In the genomic region with DNA sequence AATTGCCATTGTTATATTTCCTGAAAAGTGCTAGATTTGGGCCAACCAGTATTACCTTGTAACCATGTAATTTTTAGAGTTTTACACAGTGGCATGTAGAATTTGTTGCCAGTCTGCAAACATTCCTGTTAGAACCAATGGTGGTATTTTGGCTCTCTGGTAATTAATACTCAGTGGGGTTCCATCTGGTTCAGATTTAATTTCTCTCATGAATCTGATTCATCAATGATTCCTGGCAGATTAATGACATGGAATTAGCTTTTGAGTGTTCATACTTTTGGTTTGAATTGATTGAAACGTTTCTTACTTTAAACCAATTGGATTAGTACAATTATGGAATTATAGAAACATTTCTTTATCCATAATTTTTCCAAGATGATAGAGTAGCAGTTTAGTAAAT, we compare ENCODE assay signal across 16 cellular contexts.
DNase-seq lines count a peak whose midpoint lies in the region; ATAC-seq and TF ChIP-seq lines count a peak whose summit lies in the region.
"Had no signal": no experiment of that assay in that cellular context is flagged by ENCODE, and none has a peak within 500 bp of the region (broad histone marks: within the 10 kb centered on the region; RNA-seq: fewer than 3 reads in every experiment).

No MANE protein-coding gene starts in this region.

- peak; percentile 31 for ATAC-seq in SK-N-SH treated with all-trans-retinoic acid at 6 μM for 48 hours
- ATAC-seq in GM18870 (IDR thresholded peaks at IDR 0.05; ENCODE audit: unreplicated experiment), result no peak
- ATAC-seq in gastroesophageal sphincter, result no peak
- ATAC-seq: CD8-positive, alpha-beta T cell had no signal

- no peak for TF ChIP-seq EP300 in gastroesophageal sphincter (IDR thresholded peaks at IDR 0.05)

- TF ChIP-seq CTCF in gastroesophageal sphincter (IDR thresholded peaks at IDR 0.05), result no peak

- no peaks in the 10 kb centered on the region for H3K9me3 ChIP-seq in gastroesophageal sphincter
- H3K9me3 ChIP-seq: BLaER1 treated with 17β-estradiol and CSF1 and Interleukin-3, amounts not matched to agents 10 nM and 100 nM; Caco-2 had no signal

- no peak for TF ChIP-seq POLR2A in gastroesophageal sphincter (IDR thresholded peaks at IDR 0.05)

- no peaks in the 10 kb centered on the region for H3K4me1 ChIP-seq in gastroesophageal sphincter
- H3K4me1 ChIP-seq: BLaER1 treated with 17β-estradiol and CSF1 and Interleukin-3, amounts not matched to agents 10 nM and 100 nM; Caco-2 had no signal

- WGBS in gastroesophageal sphincter (ENCODE audit: low coverage in 1 of 2), 2 donors, result 58% methylated on average over 1 of the region's 1 CpG

- no peak overlapping the region for H3K4me3 ChIP-seq in gastroesophageal sphincter
- H3K4me3 ChIP-seq: BLaER1 treated with 17β-estradiol and CSF1 and Interleukin-3, amounts not matched to agents 10 nM and 100 nM had no signal

- no peak overlapping the region for H3K27ac ChIP-seq in gastroesophageal sphincter
- H3K27ac ChIP-seq: BLaER1 treated with 17β-estradiol and CSF1 and Interleukin-3, amounts not matched to agents 10 nM and 100 nM; C4-2B had no signal

- H3K36me3 ChIP-seq in gastroesophageal sphincter, result no peaks in the 10 kb centered on the region
- H3K36me3 ChIP-seq: BLaER1 treated with 17β-estradiol and CSF1 and Interleukin-3, amounts not matched to agents 10 nM and 100 nM had no signal

- DNase-seq in NCI-H446 treated with DMSO at 0.1 percent for 48 hours (lab: John Stamatoyannopoulos, UW) (peak; percentile 1), T-helper 1 cell (no peak)
- DNase-seq: 8988T; ACHN; AML-193; Caco-2; Calu3; CD4-positive, alpha-beta T cell; CD8-positive, alpha-beta T cell; DMS79 treated with DMSO at 0.1 percent for 48 hours; GF-D8 had no signal

- no peaks in the 10 kb centered on the region for H3K27me3 ChIP-seq in gastroesophageal sphincter
- H3K27me3 ChIP-seq: BLaER1 treated with 17β-estradiol and CSF1 and Interleukin-3, amounts not matched to agents 10 nM and 100 nM had no signal

TF ChIP-seq in SK-N-SH treated with all-trans-retinoic acid at 6 μM for 48 hours, 23 proteins besides CTCF, POLR2A, EP300 and RAD21:
- TF ChIP-seq TOX (CRISPR knock-in tag; IDR thresholded peaks at IDR 0.05; ENCODE audit: borderline replicate concordance) (no peak), PPARA (CRISPR knock-in tag; IDR thresholded peaks at IDR 0.05; ENCODE audit: borderline replicate concordance) (no peak), CSDC2 (CRISPR knock-in tag; IDR thresholded peaks at IDR 0.05) (no peak), RARB (CRISPR knock-in tag; IDR thresholded peaks at IDR 0.05) (no peak), OSR1 (CRISPR knock-in tag; IDR thresholded peaks at IDR 0.05) (no peak), ZNF565 (CRISPR knock-in tag; conservative IDR thresholded peaks at IDR 0.05; ENCODE audit: low read depth) (no peak), ZNF70 (CRISPR knock-in tag; IDR thresholded peaks at IDR 0.05) (no peak), ZC3H10 (CRISPR knock-in tag; IDR thresholded peaks at IDR 0.05) (no peak), SNAI2 (CRISPR knock-in tag; IDR thresholded peaks at IDR 0.05) (no peak), ZFP3 (CRISPR knock-in tag; IDR thresholded peaks at IDR 0.05) (no peak), BACH2 (CRISPR knock-in tag; IDR thresholded peaks at IDR 0.05; ENCODE audit: borderline replicate concordance) (no peak), ZFP30 (CRISPR knock-in tag; IDR thresholded peaks at IDR 0.05) (no peak), TCF4 (CRISPR knock-in tag; IDR thresholded peaks at IDR 0.05; ENCODE audit: borderline replicate concordance) (no peak)
- TF ChIP-seq, protein P1, sequence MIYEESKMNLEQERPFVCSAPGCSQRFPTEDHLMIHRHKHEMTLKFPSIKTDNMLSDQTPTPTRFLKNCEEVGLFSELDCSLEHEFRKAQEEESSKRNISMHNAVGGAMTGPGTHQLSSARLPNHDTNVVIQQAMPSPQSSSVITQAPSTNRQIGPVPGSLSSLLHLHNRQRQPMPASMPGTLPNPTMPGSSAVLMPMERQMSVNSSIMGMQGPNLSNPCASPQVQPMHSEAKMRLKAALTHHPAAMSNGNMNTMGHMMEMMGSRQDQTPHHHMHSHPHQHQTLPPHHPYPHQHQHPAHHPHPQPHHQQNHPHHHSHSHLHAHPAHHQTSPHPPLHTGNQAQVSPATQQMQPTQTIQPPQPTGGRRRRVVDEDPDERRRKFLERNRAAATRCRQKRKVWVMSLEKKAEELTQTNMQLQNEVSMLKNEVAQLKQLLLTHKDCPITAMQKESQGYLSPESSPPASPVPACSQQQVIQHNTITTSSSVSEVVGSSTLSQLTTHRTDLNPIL (CRISPR knock-in tag; IDR thresholded peaks at IDR 0.05; ENCODE audit: low read depth), result no peak
- TF ChIP-seq, protein P2, sequence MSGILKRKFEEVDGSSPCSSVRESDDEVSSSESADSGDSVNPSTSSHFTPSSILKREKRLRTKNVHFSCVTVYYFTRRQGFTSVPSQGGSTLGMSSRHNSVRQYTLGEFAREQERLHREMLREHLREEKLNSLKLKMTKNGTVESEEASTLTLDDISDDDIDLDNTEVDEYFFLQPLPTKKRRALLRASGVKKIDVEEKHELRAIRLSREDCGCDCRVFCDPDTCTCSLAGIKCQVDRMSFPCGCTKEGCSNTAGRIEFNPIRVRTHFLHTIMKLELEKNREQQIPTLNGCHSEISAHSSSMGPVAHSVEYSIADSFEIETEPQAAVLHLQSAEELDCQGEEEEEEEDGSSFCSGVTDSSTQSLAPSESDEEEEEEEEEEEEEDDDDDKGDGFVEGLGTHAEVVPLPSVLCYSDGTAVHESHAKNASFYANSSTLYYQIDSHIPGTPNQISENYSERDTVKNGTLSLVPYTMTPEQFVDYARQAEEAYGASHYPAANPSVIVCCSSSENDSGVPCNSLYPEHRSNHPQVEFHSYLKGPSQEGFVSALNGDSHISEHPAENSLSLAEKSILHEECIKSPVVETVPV (CRISPR knock-in tag; IDR thresholded peaks at IDR 0.05), result no peak
- TF ChIP-seq, protein P3, sequence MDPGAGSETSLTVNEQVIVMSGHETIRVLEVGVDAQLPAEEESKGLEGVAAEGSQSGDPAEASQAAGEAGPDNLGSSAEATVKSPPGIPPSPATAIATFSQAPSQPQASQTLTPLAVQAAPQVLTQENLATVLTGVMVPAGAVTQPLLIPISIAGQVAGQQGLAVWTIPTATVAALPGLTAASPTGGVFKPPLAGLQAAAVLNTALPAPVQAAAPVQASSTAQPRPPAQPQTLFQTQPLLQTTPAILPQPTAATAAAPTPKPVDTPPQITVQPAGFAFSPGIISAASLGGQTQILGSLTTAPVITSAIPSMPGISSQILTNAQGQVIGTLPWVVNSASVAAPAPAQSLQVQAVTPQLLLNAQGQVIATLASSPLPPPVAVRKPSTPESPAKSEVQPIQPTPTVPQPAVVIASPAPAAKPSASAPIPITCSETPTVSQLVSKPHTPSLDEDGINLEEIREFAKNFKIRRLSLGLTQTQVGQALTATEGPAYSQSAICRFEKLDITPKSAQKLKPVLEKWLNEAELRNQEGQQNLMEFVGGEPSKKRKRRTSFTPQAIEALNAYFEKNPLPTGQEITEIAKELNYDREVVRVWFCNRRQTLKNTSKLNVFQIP (CRISPR knock-in tag; IDR thresholded peaks at IDR 0.05; ENCODE audit: borderline replicate concordance, low read depth), result no peak
